In the genomic region with DNA sequence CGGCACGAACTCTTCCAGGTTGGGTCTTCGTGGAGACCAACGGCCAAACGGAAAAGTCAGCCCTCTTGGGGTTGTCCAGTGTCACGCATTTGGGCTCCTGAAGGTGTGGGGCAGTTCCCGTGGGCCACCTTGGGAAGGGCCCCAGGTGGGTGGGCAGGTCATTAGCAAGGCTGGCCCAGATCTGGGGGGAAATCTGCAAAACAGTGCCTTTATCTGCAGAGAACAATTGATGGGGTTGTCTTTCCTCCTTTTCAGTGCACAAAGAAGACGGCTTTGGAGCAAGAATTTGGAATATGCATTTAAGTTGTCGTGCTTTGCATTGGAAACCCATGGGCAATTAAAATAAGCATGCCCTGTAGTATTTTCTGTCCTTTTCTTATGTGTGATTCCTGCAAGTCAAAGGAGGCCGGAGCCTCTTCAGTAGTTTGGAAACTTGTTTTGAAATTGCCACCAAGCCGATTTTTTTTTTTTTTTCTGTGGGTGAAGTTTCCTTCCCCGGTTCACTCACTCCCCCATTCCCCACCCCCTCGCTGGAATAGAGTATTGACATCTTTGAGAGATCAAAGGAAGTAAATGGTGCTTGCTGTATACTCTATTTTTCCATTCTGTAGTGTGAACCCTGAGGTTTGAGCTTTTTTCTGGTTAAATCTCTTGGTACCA, we compare ENCODE assay signal across 18 cellular contexts. TPM values are rescaled to one million over a fixed set of nuclear protein-coding genes. Genes with fewer than 3 reads are reported as not detected.
DNase-seq lines count a peak whose midpoint lies in the region; ATAC-seq, FAIRE-seq and TF ChIP-seq lines count a peak whose summit lies in the region.
"Had no signal": no experiment of that assay in that cellular context is flagged by ENCODE, and none has a peak within 500 bp of the region (broad histone marks: within the 10 kb centered on the region; RNA-seq: fewer than 3 reads in every experiment).

No MANE protein-coding gene starts in this region.

- peak overlapping the region; percentile 43; the same call in 1 of the 2 replicates for H3K4me3 ChIP-seq in H7 (ENCODE audit: insufficient read depth, low read depth, low read length)
- H3K4me3 ChIP-seq in astrocyte (ENCODE audit: insufficient read depth, low read depth, low read length) = no peak overlapping the region
- peak overlapping the region; percentile 34; the same call in 1 of the 2 replicates for H3K4me3 ChIP-seq in iPS-18c (ENCODE audit: insufficient read depth, low read depth, low read length)
- H3K4me3 ChIP-seq: BLaER1 treated with 17β-estradiol and CSF1 and Interleukin-3, amounts not matched to agents 10 nM and 100 nM; SJSA1 had no signal

- TF ChIP-seq CTCF in astrocyte (IDR thresholded peaks at IDR 0.05; ENCODE audit: insufficient read depth, low read depth, low read length) = no peak

- no peak overlapping the region for H3K27ac Mint-ChIP-seq in astrocyte (ENCODE audit: unreplicated experiment)
- H3K27ac Mint-ChIP-seq in immature natural killer cell = no peak overlapping the region
- H3K27ac Mint-ChIP-seq: CD8-positive, alpha-beta T cell had no signal

- H3K79me2 ChIP-seq in astrocyte (ENCODE audit: insufficient read depth, low read length) = no peaks in the 10 kb centered on the region

- peaks cover 15% of the 10 kb centered on the region for H3K27me3 Mint-ChIP-seq in astrocyte (ENCODE audit: low read depth, unreplicated experiment)
- peaks cover 1 to 33% (median 11%) of the 10 kb centered on the region in 3 donors for H3K27me3 Mint-ChIP-seq in immature natural killer cell (ENCODE audit: low read depth in 3 of 3)

- no peak overlapping the region for H2AFZ ChIP-seq in astrocyte (ENCODE audit: low read depth, low read length)

- H3K36me3 Mint-ChIP-seq in astrocyte (ENCODE audit: low read depth, unreplicated experiment) = no peaks in the 10 kb centered on the region
- H3K36me3 Mint-ChIP-seq in immature natural killer cell = no peaks in the 10 kb centered on the region
- H3K36me3 Mint-ChIP-seq: CD8-positive, alpha-beta T cell had no signal

- ATAC-seq in GM18868 (IDR thresholded peaks at IDR 0.05; ENCODE audit: unreplicated experiment) = no peak
- ATAC-seq: CD8-positive, alpha-beta T cell had no signal

- no peaks in the 10 kb centered on the region for H3K9me3 ChIP-seq in astrocyte (ENCODE audit: insufficient read depth, low read depth, low read length)
- H3K9me3 ChIP-seq in iPS-18c (ENCODE audit: control insufficient read depth, insufficient read depth, low read length) = no peaks in the 10 kb centered on the region
- H3K9me3 ChIP-seq: SJSA1 had no signal

- H3K4me1 Mint-ChIP-seq in astrocyte (ENCODE audit: low read depth, unreplicated experiment) (no peaks in the 10 kb centered on the region), immature natural killer cell (no peaks in the 10 kb centered on the region)

- no peaks in the 10 kb centered on the region for H3K9me3 Mint-ChIP-seq in astrocyte (ENCODE audit: unreplicated experiment)
- H3K9me3 Mint-ChIP-seq in immature natural killer cell = peaks cover 0 to 7% (median 0%) of the 10 kb centered on the region in 6 donors
- H3K9me3 Mint-ChIP-seq: CD8-positive, alpha-beta T cell had no signal

- peak; percentile 60 for DNase-seq in H7
- no peak for DNase-seq in astrocyte (ENCODE audit: low read depth)
- peak; percentile 57 for DNase-seq in retina
- no peak for DNase-seq in immature natural killer cell
- no peak for DNase-seq in AML-193 (lab: John Stamatoyannopoulos, UW)
- DNase-seq: CD8-positive, alpha-beta T cell; DMS53; EL; IMR-90; NCI-H1417; NCI-H1930; NCI-H345; NCI-H524 treated with DMSO at 0.1 percent for 48 hours had no signal

- H3K4me3 Mint-ChIP-seq in astrocyte (ENCODE audit: unreplicated experiment) = no peak overlapping the region
- H3K4me3 Mint-ChIP-seq in immature natural killer cell = no peak overlapping the region
- H3K4me3 Mint-ChIP-seq: CD8-positive, alpha-beta T cell had no signal

- H3K27ac ChIP-seq in astrocyte (ENCODE audit: low read depth, low read length) = no peak overlapping the region
- H3K27ac ChIP-seq: BLaER1 treated with 17β-estradiol and CSF1 and Interleukin-3, amounts not matched to agents 10 nM and 100 nM; SJSA1 had no signal

- H3K9ac ChIP-seq in astrocyte (ENCODE audit: low read length) = no peak overlapping the region
- H3K9ac ChIP-seq: BLaER1 treated with 17β-estradiol and CSF1 and Interleukin-3, amounts not matched to agents 10 nM and 100 nM had no signal

- H3K4me2 ChIP-seq in astrocyte (ENCODE audit: low read length) = no peak overlapping the region
- H3K4me2 ChIP-seq: BLaER1 treated with 17β-estradiol and CSF1 and Interleukin-3, amounts not matched to agents 10 nM and 100 nM had no signal

- no peaks in the 10 kb centered on the region for H3K4me1 ChIP-seq in astrocyte (ENCODE audit: insufficient read depth, low read length)
- H3K4me1 ChIP-seq: BLaER1 treated with 17β-estradiol and CSF1 and Interleukin-3, amounts not matched to agents 10 nM and 100 nM; SJSA1 had no signal

- H4K20me1 ChIP-seq in astrocyte (ENCODE audit: insufficient read depth, low read length) = no peaks in the 10 kb centered on the region
- H4K20me1 ChIP-seq: BLaER1 treated with 17β-estradiol and CSF1 and Interleukin-3, amounts not matched to agents 10 nM and 100 nM had no signal

- H3K27me3 ChIP-seq in H7 (ENCODE audit: control insufficient read depth, insufficient read depth, low read length) (no peaks in the 10 kb centered on the region), astrocyte (ENCODE audit: insufficient read depth, low read length) (peaks cover 11% of the 10 kb centered on the region)
- H3K27me3 ChIP-seq: SJSA1 had no signal

- FAIRE-seq in astrocyte (lab: Jason Lieb, UNC) = peak; percentile 58

- H3K36me3 ChIP-seq in H7 (replicated peaks; ENCODE audit: control insufficient read depth, insufficient read depth, low read length) (no peaks in the 10 kb centered on the region; the same call in 1 of the 2 replicates), astrocyte (ENCODE audit: insufficient read depth, low read length) (no peaks in the 10 kb centered on the region)
- H3K36me3 ChIP-seq: BLaER1 treated with 17β-estradiol and CSF1 and Interleukin-3, amounts not matched to agents 10 nM and 100 nM; SJSA1 had no signal

RNA-seq across cellular contexts. Expression of gene ZIC3, which starts 9.8 kb away (rescaled TPM):
- 114 and 140 TPM in 2 replicates for total RNA-seq in H7 (2014; rRNA removed; shearing (Covaris generic))
- 0.31 and 0.36 TPM in 2 replicates for total RNA-seq in astrocyte
- polyA plus RNA-seq in immature natural killer cell = not detected
- total RNA-seq: CD8-positive, alpha-beta T cell; IMR-90; M059J; SJSA1 had no signal
- polyA plus RNA-seq: IMR-90 had no signal

Comparison
In these comparisons a context has a peak if more than half of its experiments do, and no peak if none do; other contexts are left out.
1. DNase-seq: peak in H7 (single experiment) and retina (single experiment); none in astrocyte (single experiment), immature natural killer cell (0 of 3) and AML-193 (0 of 2).
2. RNA of gene ZIC3, which starts 9.8 kb away (total RNA-seq): 114 to 140 TPM in H7; 0.31 to 0.36 TPM in astrocyte; every median in the first group is over 10 times any median in the second.